ENCODE assay signal across 38 cellular contexts in genomic region chr7:4783762-4784351, GRCh38.
"Had no signal": no experiment of that assay in that cellular context is flagged by ENCODE, and none has a peak within 500 bp of the region (broad histone marks: within the 10 kb centered on the region; RNA-seq: fewer than 3 reads in every experiment).

No MANE protein-coding gene starts in this region.

- H3K27me3 ChIP-seq: brain microvascular endothelial cell, MG63, SJCRH30 had no signal

- H3K4me1 Mint-ChIP-seq: activated CD4-positive, alpha-beta memory T cell treated with anti-CD3 and anti-CD28 coated beads, Interleukin-2, amount 10 ng/mL, durations not matched to agents 7 days and 5 days; activated CD8-positive, alpha-beta memory T cell treated with anti-CD3 and anti-CD28 coated beads, Interleukin-2, amount 10 ng/mL, durations not matched to agents 7 days and 5 days; activated naive CD4-positive, alpha-beta T cell treated with anti-CD3 and anti-CD28 coated beads, Interleukin-2, amount 10 ng/mL, durations not matched to agents 7 days and 5 days; activated naive CD8-positive, alpha-beta T cell treated with anti-CD3 and anti-CD28 coated beads, Interleukin-2, amount 50 U/mL, for 24 hours; IgD-negative memory B cell; WTC11 had no signal

- H3K9me3 Mint-ChIP-seq: activated CD4-positive, alpha-beta memory T cell treated with anti-CD3 and anti-CD28 coated beads, Interleukin-2, amount 10 ng/mL, durations not matched to agents 7 days and 5 days; activated naive CD4-positive, alpha-beta T cell treated with anti-CD3 and anti-CD28 coated beads, Interleukin-2, amount 10 ng/mL, durations not matched to agents 7 days and 5 days; activated naive CD8-positive, alpha-beta T cell treated with anti-CD3 and anti-CD28 coated beads, Interleukin-2, amount 50 U/mL, for 24 hours; IgD-negative memory B cell; T-helper 1 cell treated with Interleukin-12 subunit alpha and Interleukin-12 subunit beta and Interleukin-4 antibody, amounts not matched to agents 30 μg/mL and 1 μg/mL, for 36 hours; T-helper 2 cell treated with Interferon-gamma antibody and Interleukin-4, amounts not matched to agents 5 μg/mL and 100 μg/mL, for 36 hours; WTC11 had no signal

- FAIRE-seq: RCC 7860, TTC549 had no signal

- H3K4me3 Mint-ChIP-seq: activated CD4-positive, alpha-beta memory T cell treated with anti-CD3 and anti-CD28 coated beads, Interleukin-2, amount 10 ng/mL, durations not matched to agents 7 days and 5 days; activated CD4-positive, alpha-beta T cell treated with anti-CD3 and anti-CD28 coated beads for 36 hours; activated CD8-positive, alpha-beta memory T cell treated with anti-CD3 and anti-CD28 coated beads, Interleukin-2, amount 10 ng/mL, durations not matched to agents 7 days and 5 days; activated naive CD4-positive, alpha-beta T cell treated with anti-CD3 and anti-CD28 coated beads, Interleukin-2, amount 10 ng/mL, durations not matched to agents 7 days and 5 days; activated naive CD8-positive, alpha-beta T cell; activated naive CD8-positive, alpha-beta T cell treated with anti-CD3 and anti-CD28 coated beads, Interleukin-2, amount 50 U/mL, for 24 hours; IgD-negative memory B cell; T-helper 1 cell treated with Interleukin-12 subunit alpha and Interleukin-12 subunit beta and Interleukin-4 antibody, amounts not matched to agents 30 μg/mL and 1 μg/mL, for 36 hours; T-helper 2 cell treated with Interferon-gamma antibody and Interleukin-4, amounts not matched to agents 5 μg/mL and 100 μg/mL, for 36 hours; WTC11 had no signal

- DNase-seq: activated CD4-positive, alpha-beta memory T cell treated with anti-CD3 and anti-CD28 coated beads, Interleukin-2, amount 10 ng/mL, durations not matched to agents 7 days and 5 days; activated CD4-positive, alpha-beta T cell treated with anti-CD3 and anti-CD28 coated beads for 36 hours; activated CD4-positive, alpha-beta T cell treated with anti-CD3 and anti-CD28 coated beads, Interleukin-2, amount 50 U/mL, for 1 hour; activated CD8-positive, alpha-beta memory T cell treated with anti-CD3 and anti-CD28 coated beads for 24 hours; activated CD8-positive, alpha-beta memory T cell treated with anti-CD3 and anti-CD28 coated beads, Interleukin-2, amount 10 ng/mL, durations not matched to agents 7 days and 5 days; activated CD8-positive, alpha-beta memory T cell treated with anti-CD3 and anti-CD28 coated beads, Interleukin-2, amount 50 U/mL, for 48 hours; activated effector memory CD4-positive, alpha-beta T cell treated with Interleukin-2 at 50 U/mL for 16 hours; activated naive CD4-positive, alpha-beta T cell treated with anti-CD3 and anti-CD28 coated beads, Interleukin-2, amount 10 ng/mL, durations not matched to agents 7 days and 5 days; activated naive CD8-positive, alpha-beta T cell treated with anti-CD3 and anti-CD28 coated beads, Interleukin-2, amount 50 U/mL, for 24 hours; activated T-cell treated with anti-CD3 and anti-CD28 coated beads, Interleukin-2, amount 50 U/mL, for 48 hours; aorta; brain microvascular endothelial cell; Kasumi-1; KG1; MG63; NCI-H1048; NCI-H1105 treated with DMSO at 0.1 percent for 48 hours; NCI-H1436; NCI-H1694; NCI-H1930; NCI-H2081 treated with DMSO at 0.1 percent for 48 hours; NCI-H510A; NCI-H526; NCI-H748 treated with DMSO at 0.1 percent for 48 hours; NK-92 treated with Interleukin-12 subunit alpha and Interleukin-12 subunit beta, amount 100 ng/mL, for 24 hours; PC-3; SHP77; SJCRH30 had no signal

- H3K27me3 Mint-ChIP-seq: activated CD4-positive, alpha-beta memory T cell treated with anti-CD3 and anti-CD28 coated beads, Interleukin-2, amount 10 ng/mL, durations not matched to agents 7 days and 5 days; activated CD4-positive, alpha-beta T cell treated with anti-CD3 and anti-CD28 coated beads for 36 hours; activated CD8-positive, alpha-beta memory T cell treated with anti-CD3 and anti-CD28 coated beads, Interleukin-2, amount 10 ng/mL, durations not matched to agents 7 days and 5 days; activated naive CD4-positive, alpha-beta T cell treated with anti-CD3 and anti-CD28 coated beads, Interleukin-2, amount 10 ng/mL, durations not matched to agents 7 days and 5 days; activated naive CD8-positive, alpha-beta T cell; activated naive CD8-positive, alpha-beta T cell treated with anti-CD3 and anti-CD28 coated beads, Interleukin-2, amount 50 U/mL, for 24 hours; IgD-negative memory B cell had no signal

- H3K27ac ChIP-seq: brain microvascular endothelial cell, RWPE1, SJCRH30, SK-N-MC had no signal

- H3K4me3 ChIP-seq: MG63, SJCRH30, SK-N-MC had no signal

- H3K4me1 ChIP-seq: SJCRH30 had no signal

- H3K27ac Mint-ChIP-seq: activated CD4-positive, alpha-beta memory T cell treated with anti-CD3 and anti-CD28 coated beads, Interleukin-2, amount 10 ng/mL, durations not matched to agents 7 days and 5 days; activated CD4-positive, alpha-beta T cell treated with anti-CD3 and anti-CD28 coated beads for 36 hours; activated CD8-positive, alpha-beta memory T cell treated with anti-CD3 and anti-CD28 coated beads, Interleukin-2, amount 10 ng/mL, durations not matched to agents 7 days and 5 days; activated naive CD4-positive, alpha-beta T cell treated with anti-CD3 and anti-CD28 coated beads, Interleukin-2, amount 10 ng/mL, durations not matched to agents 7 days and 5 days; activated naive CD8-positive, alpha-beta T cell; activated naive CD8-positive, alpha-beta T cell treated with anti-CD3 and anti-CD28 coated beads, Interleukin-2, amount 50 U/mL, for 24 hours; IgD-negative memory B cell; T-helper 1 cell treated with Interleukin-12 subunit alpha and Interleukin-12 subunit beta and Interleukin-4 antibody, amounts not matched to agents 30 μg/mL and 1 μg/mL, for 36 hours; T-helper 2 cell treated with Interferon-gamma antibody and Interleukin-4, amounts not matched to agents 5 μg/mL and 100 μg/mL, for 36 hours; WTC11 had no signal

- H3K9me3 ChIP-seq: MG63, SJCRH30 had no signal

- H3K36me3 Mint-ChIP-seq: activated naive CD8-positive, alpha-beta T cell; IgD-negative memory B cell had no signal

- ATAC-seq: activated CD4-positive, alpha-beta T cell treated with anti-CD3 and anti-CD28 coated beads for 36 hours; activated CD4-positive, CD25-positive, alpha-beta regulatory T cell treated with anti-CD3 and anti-CD28 coated beads, Interleukin-2, amount 50 U/mL, for 24 hours; activated CD8-positive, alpha-beta memory T cell treated with anti-CD3 and anti-CD28 coated beads, Interleukin-2, amount 10 ng/mL, durations not matched to agents 7 days and 5 days; activated naive CD8-positive, alpha-beta T cell treated with anti-CD3 and anti-CD28 coated beads, Interleukin-2, amount 50 U/mL, for 24 hours; PC-3; WTC11 had no signal
